In the genomic region with DNA sequence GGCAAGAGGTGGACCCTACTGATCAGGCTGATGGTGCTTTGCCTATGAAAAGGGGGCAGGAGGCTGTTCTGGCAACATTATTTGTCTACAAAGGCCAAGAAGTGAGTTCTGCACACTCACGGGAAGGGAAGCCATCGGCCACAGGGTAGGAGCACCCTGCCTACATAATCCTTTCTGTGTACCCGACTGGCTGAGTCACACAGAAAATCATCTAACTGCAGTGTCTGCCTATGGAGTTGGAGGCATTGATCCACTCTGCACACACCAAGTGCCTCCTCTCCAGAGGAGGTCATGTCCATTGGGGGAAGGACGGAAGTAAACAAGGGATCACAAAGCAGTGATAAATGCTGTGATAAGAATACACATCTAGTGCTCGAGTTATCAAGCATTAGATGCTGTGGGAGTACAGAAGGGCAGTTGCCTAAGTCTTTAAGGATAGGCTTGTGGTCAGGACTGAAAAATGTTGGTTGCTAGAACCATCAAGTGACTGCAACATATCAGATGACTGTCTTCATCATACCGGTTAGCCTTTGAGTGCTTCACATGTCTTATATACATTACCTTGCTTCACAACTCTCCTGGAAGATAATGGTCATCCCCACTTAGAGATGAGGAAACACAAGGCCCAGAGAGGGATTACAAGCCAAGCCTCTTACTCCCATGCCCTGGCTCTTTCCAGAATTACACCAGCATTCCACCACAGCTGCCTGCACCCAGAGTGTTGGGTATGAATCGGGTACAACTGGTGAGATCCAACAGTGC, we compare ENCODE assay signal across 9 cellular contexts. TPM values are rescaled to one million over a fixed set of nuclear protein-coding genes. Genes with fewer than 3 reads are reported as not detected.
DNase-seq lines count a peak whose midpoint lies in the region; ATAC-seq and TF ChIP-seq lines count a peak whose summit lies in the region.
"Had no signal": no experiment of that assay in that cellular context is flagged by ENCODE, and none has a peak within 500 bp of the region (broad histone marks: within the 10 kb centered on the region; RNA-seq: fewer than 3 reads in every experiment).

No MANE protein-coding gene starts in this region.

- DNase-seq in NCI-H226 (peak; percentile 36), neural progenitor cell (ENCODE audit: low spot score) (no peak), foreskin keratinocyte (no peak), NCI-H524 (lab: John Stamatoyannopoulos, UW) (no peak), NCI-H128 (lab: John Stamatoyannopoulos, UW; ENCODE audit: unreplicated experiment) (no peak)
- DNase-seq in effector memory CD8-positive, alpha-beta T cell, result no peak
- DNase-seq in stimulated activated CD4-positive, alpha-beta T cell treated with anti-CD3 and anti-CD28 coated beads, Interleukin-4, amount 100 ng/mL, for 4 hours, result no peak
- DNase-seq: activated T-cell treated with anti-CD3 and anti-CD28 coated beads, Interleukin-2, amount 50 U/mL, for 24 hours had no signal

- H4K20me1 ChIP-seq in DOHH2 (ENCODE audit: control insufficient read depth, insufficient read depth, low read depth, low read length) (no peaks in the 10 kb centered on the region), neural progenitor cell (ENCODE audit: low read depth) (peaks cover 21% of the 10 kb centered on the region)

- H3K27me3 ChIP-seq in DOHH2 (ENCODE audit: control insufficient read depth, low read length), result no peaks in the 10 kb centered on the region
- H3K27me3 ChIP-seq in neural progenitor cell, result peaks cover 16% of the 10 kb centered on the region
- no peaks in the 10 kb centered on the region for H3K27me3 ChIP-seq in foreskin keratinocyte

- H3K36me3 ChIP-seq in DOHH2 (ENCODE audit: control insufficient read depth, low read length) (no peaks in the 10 kb centered on the region), neural progenitor cell (no peaks in the 10 kb centered on the region)

- H3K4me3 ChIP-seq in DOHH2 (ENCODE audit: low read length) (peak overlapping the region; percentile 74), neural progenitor cell (peak overlapping the region; percentile 50)

- H3K4me3 Mint-ChIP-seq in effector memory CD8-positive, alpha-beta T cell, result peak overlapping the region; percentile 68 to 85
- peak overlapping the region; percentile 85 for H3K4me3 Mint-ChIP-seq in neural progenitor cell

- no peaks in the 10 kb centered on the region for H3K9me3 ChIP-seq in DOHH2 (ENCODE audit: control insufficient read depth, insufficient read depth, low read length)
- no peaks in the 10 kb centered on the region for H3K9me3 ChIP-seq in neural progenitor cell (ENCODE audit: low read depth)

- H3K9me2 ChIP-seq in DOHH2 (replicated peaks; ENCODE audit: control insufficient read depth, low read length), result no peaks in the 10 kb centered on the region

- H3K4me2 ChIP-seq in DOHH2 (ENCODE audit: low read length) (peak overlapping the region; percentile 91), neural progenitor cell (peak overlapping the region; percentile 69)

- H3K27ac ChIP-seq in DOHH2 (ENCODE audit: low read depth, low read length) (no peak overlapping the region), neural progenitor cell (no peak overlapping the region), foreskin keratinocyte (no peak overlapping the region)

- H3K79me2 ChIP-seq in DOHH2 (ENCODE audit: control insufficient read depth, low read length) (peaks cover 10% of the 10 kb centered on the region), neural progenitor cell (ENCODE audit: low read depth) (peaks cover 17% of the 10 kb centered on the region)

- no peaks in the 10 kb centered on the region for H3K9me3 Mint-ChIP-seq in effector memory CD8-positive, alpha-beta T cell
- no peaks in the 10 kb centered on the region for H3K9me3 Mint-ChIP-seq in neural progenitor cell
- H3K9me3 Mint-ChIP-seq: activated T-cell treated with anti-CD3 and anti-CD28 coated beads, Interleukin-2, amount 50 U/mL, for 24 hours had no signal

- peaks cover 12 to 24% of the 10 kb centered on the region in 2 donors for H3K27me3 Mint-ChIP-seq in effector memory CD8-positive, alpha-beta T cell
- H3K27me3 Mint-ChIP-seq in neural progenitor cell (ENCODE audit: insufficient read depth, low read depth), result peaks cover 2% of the 10 kb centered on the region

- peaks cover 14% of the 10 kb centered on the region for H3K4me1 ChIP-seq in DOHH2 (ENCODE audit: control insufficient read depth, low read length)
- H3K4me1 ChIP-seq in neural progenitor cell, result peaks cover 7% of the 10 kb centered on the region
- H3K4me1 ChIP-seq in foreskin keratinocyte, result no peaks in the 10 kb centered on the region

- no peaks in the 10 kb centered on the region for H3K36me3 Mint-ChIP-seq in effector memory CD8-positive, alpha-beta T cell (ENCODE audit: insufficient read depth)
- H3K36me3 Mint-ChIP-seq in neural progenitor cell, result no peaks in the 10 kb centered on the region

- H3K4me1 Mint-ChIP-seq in effector memory CD8-positive, alpha-beta T cell (ENCODE audit: low read depth in 2 of 2), result peaks cover 11 to 16% of the 10 kb centered on the region in 2 donors
- H3K4me1 Mint-ChIP-seq in neural progenitor cell, result peaks cover 10% of the 10 kb centered on the region

- no peak for ATAC-seq in effector memory CD8-positive, alpha-beta T cell (replicated peaks)
- no peak for ATAC-seq in foreskin keratinocyte

- peak overlapping the region in 1 of 2 donors; percentile 23 for H3K27ac Mint-ChIP-seq in effector memory CD8-positive, alpha-beta T cell
- H3K27ac Mint-ChIP-seq in neural progenitor cell, result no peak overlapping the region
- H3K27ac Mint-ChIP-seq: activated T-cell treated with anti-CD3 and anti-CD28 coated beads, Interleukin-2, amount 50 U/mL, for 24 hours had no signal

- TF ChIP-seq CTCF in DOHH2 (IDR thresholded peaks at IDR 0.05; ENCODE audit: low read depth, low read length, poor library complexity, severe bottlenecking) (no peak), neural progenitor cell (IDR thresholded peaks at IDR 0.05) (no peak), foreskin keratinocyte (conservative IDR thresholded peaks at IDR 0.05) (no peak)

- no peaks in the 10 kb centered on the region for H3F3A ChIP-seq in DOHH2 (ENCODE audit: control insufficient read depth, insufficient read depth)
- peaks cover 6% of the 10 kb centered on the region for H3F3A ChIP-seq in neural progenitor cell (ENCODE audit: low read depth)

- peak overlapping the region; percentile 80 for H2AFZ ChIP-seq in neural progenitor cell (replicated peaks)

- no peak overlapping the region for H3K9ac ChIP-seq in neural progenitor cell

RNA-seq across cellular contexts. Expression of a gene that starts 1.3 kb away (rescaled TPM):
- total RNA-seq in neural progenitor cell (ENCODE audit: low replicate concordance), result 9.4 and 22.8 TPM in 2 replicates
- 13.2 and 14.3 TPM in 2 replicates for total RNA-seq in foreskin keratinocyte
- 14.4 and 18.1 TPM in 2 replicates for polyA plus RNA-seq in foreskin keratinocyte

RNA-seq across cellular contexts. Expression of a gene that starts 28.5 kb away (rescaled TPM):
- total RNA-seq in neural progenitor cell (ENCODE audit: low replicate concordance), result 6.7 and 7.3 TPM in 2 replicates
- 8.5 and 9.8 TPM in 2 replicates for total RNA-seq in foreskin keratinocyte
- 3.0 and 4.7 TPM in 2 replicates for polyA plus RNA-seq in foreskin keratinocyte

RNA-seq across cellular contexts. Expression of a gene that starts 55.5 kb away (rescaled TPM):
- total RNA-seq in neural progenitor cell (ENCODE audit: low replicate concordance) (2,064 and 2,640 TPM in 2 replicates), foreskin keratinocyte (2,227 and 2,321 TPM in 2 replicates)
- 3,069 and 3,317 TPM in 2 replicates for polyA plus RNA-seq in foreskin keratinocyte

RNA-seq across cellular contexts. Expression of a gene that starts 55.6 kb away (rescaled TPM):
- 6.7 and 14.2 TPM in 2 replicates for total RNA-seq in neural progenitor cell (ENCODE audit: low replicate concordance)
- total RNA-seq in foreskin keratinocyte, result 9.8 and 11.0 TPM in 2 replicates
- polyA plus RNA-seq in foreskin keratinocyte, result 10.5 and 11.1 TPM in 2 replicates
